ENCODE assay signal across 11 cellular contexts in genomic region chr5:89313044-89313443, GRCh38.
DNase-seq lines count a peak whose midpoint lies in the region; ATAC-seq and TF ChIP-seq lines count a peak whose summit lies in the region.
"Had no signal": no experiment of that assay in that cellular context is flagged by ENCODE, and none has a peak within 500 bp of the region (broad histone marks: within the 10 kb centered on the region; RNA-seq: fewer than 3 reads in every experiment).

No MANE protein-coding gene starts in this region.

- no peak overlapping the region for H2BK120ac ChIP-seq in trophoblast cell (ENCODE audit: insufficient read depth, low read length, poor library complexity)

- no peak overlapping the region for H4K91ac ChIP-seq in trophoblast cell (ENCODE audit: low read depth, low read length)

- H3K4me1 ChIP-seq in trophoblast cell (ENCODE audit: control insufficient read depth in 1 of 2, insufficient read depth in 2 of 2, low read length in 2 of 2) = peaks cover 0 to 3% of the 10 kb centered on the region in 2 experiments
- H3K4me1 ChIP-seq: A549 had no signal

- no peaks in the 10 kb centered on the region for H3K9me3 Mint-ChIP-seq in IgD-negative memory B cell
- H3K9me3 Mint-ChIP-seq: GM23338 had no signal

- WGBS in trophoblast cell (ENCODE audit: extremely low coverage, insufficient coverage, insufficient read length) = no CpG with 5 or more reads among the region's 2 CpGs

- H3K27ac Mint-ChIP-seq in IgD-negative memory B cell = peak overlapping the region in 2 of 3 donors; percentile 46 to 57
- H3K27ac Mint-ChIP-seq: GM23338 had no signal

- no peak overlapping the region for H4K12ac ChIP-seq in trophoblast cell (ENCODE audit: low read depth, low read length)

- H3K79me2 ChIP-seq in trophoblast cell (ENCODE audit: control insufficient read depth, insufficient read depth, low read length, poor library complexity) = no peaks in the 10 kb centered on the region

- no peak overlapping the region for H3K4me2 ChIP-seq in trophoblast cell (ENCODE audit: low read length)
- H3K4me2 ChIP-seq: A549, GM23338 had no signal

- peaks cover 12 to 26% (median 22%) of the 10 kb centered on the region in 3 donors for H3K4me1 Mint-ChIP-seq in IgD-negative memory B cell

- no peak overlapping the region for H3K23ac ChIP-seq in trophoblast cell (ENCODE audit: low read length)

- H2BK12ac ChIP-seq in trophoblast cell (ENCODE audit: low read length) = no peak overlapping the region

- no peak overlapping the region for H2AFZ ChIP-seq in trophoblast cell (ENCODE audit: insufficient read depth, low read length, poor library complexity)
- H2AFZ ChIP-seq: GM23338 had no signal

- peak overlapping the region; percentile 68 for H3K27ac ChIP-seq in brain microvascular endothelial cell
- no peak overlapping the region for H3K27ac ChIP-seq in trophoblast cell (ENCODE audit: low read depth, low read length)
- H3K27ac ChIP-seq: A549, skin epidermis had no signal

- H3K36me3 Mint-ChIP-seq in IgD-negative memory B cell = peaks cover 3% of the 10 kb centered on the region

- H3K27me3 Mint-ChIP-seq in IgD-negative memory B cell = no peaks in the 10 kb centered on the region

- peak overlapping the region in 1 of 4 donors; percentile 56 for H3K4me3 Mint-ChIP-seq in IgD-negative memory B cell
- H3K4me3 Mint-ChIP-seq: GM23338 had no signal

- H3K79me1 ChIP-seq in trophoblast cell (ENCODE audit: low read length) = no peaks in the 10 kb centered on the region

- H3K36me3 ChIP-seq in brain microvascular endothelial cell (replicated peaks) (no peaks in the 10 kb centered on the region), trophoblast cell (ENCODE audit: control insufficient read depth in 1 of 2, insufficient read depth in 2 of 2, low read length in 2 of 2) (no peaks in the 10 kb centered on the region)

- H3K18ac ChIP-seq in trophoblast cell (ENCODE audit: low read length) = no peak overlapping the region

- H3K4me3 ChIP-seq in brain microvascular endothelial cell (ENCODE audit: low read depth, low read length) (no peak overlapping the region), trophoblast cell (ENCODE audit: low read depth, low read length) (no peak overlapping the region)
- H3K4me3 ChIP-seq: A549, GM23338, skin epidermis had no signal

- H3K4ac ChIP-seq in trophoblast cell (ENCODE audit: low read depth, low read length) = no peak overlapping the region

- H3K27me3 ChIP-seq in brain microvascular endothelial cell (replicated peaks) (no peaks in the 10 kb centered on the region), trophoblast cell (ENCODE audit: insufficient read depth, low read length) (no peaks in the 10 kb centered on the region)

- H3K14ac ChIP-seq in trophoblast cell (ENCODE audit: low read length) = no peak overlapping the region

- H2AK5ac ChIP-seq in trophoblast cell (ENCODE audit: low read length) = no peak overlapping the region

- no peaks in the 10 kb centered on the region for H3K9me3 ChIP-seq in trophoblast cell (ENCODE audit: insufficient read depth, low read depth, low read length)
- H3K9me3 ChIP-seq: A549 had no signal

- TF ChIP-seq CTCF in brain microvascular endothelial cell (IDR thresholded peaks at IDR 0.05; ENCODE audit: low read depth, low read length, missing control alignments) = no peak

- peak in 2 of 3 experiments; percentile 0 to 28 for DNase-seq in NCI-H1417 (lab: John Stamatoyannopoulos, UW)
- DNase-seq in NCI-H1417 treated with DMSO at 0.1 percent for 48 hours (lab: John Stamatoyannopoulos, UW) = no peak
- DNase-seq in brain microvascular endothelial cell = peak; percentile 90
- peak; percentile 74 for DNase-seq in non-pigmented ciliary epithelial cell (ENCODE audit: low read depth)
- DNase-seq in trophoblast cell = no peak
- DNase-seq in SK-N-DZ (ENCODE audit: low spot score) = no peak

- ATAC-seq in GM19463 (IDR thresholded peaks at IDR 0.05; ENCODE audit: unreplicated experiment) = no peak
- ATAC-seq: A549, GM23338 had no signal

- no peak overlapping the region for H4K8ac ChIP-seq in trophoblast cell (ENCODE audit: low read depth, low read length)

- no peak overlapping the region for H2BK5ac ChIP-seq in trophoblast cell (ENCODE audit: low read depth, low read length, poor library complexity)

- in situ Hi-C loops in brain microvascular endothelial cell (cut with HindIII; ENCODE audit: low pct_ligation_motif_present, low sequenced_read_pairs) = no loop called here

- H3K9ac ChIP-seq in trophoblast cell (ENCODE audit: low read length) = no peak overlapping the region

Comparison
In these comparisons a context has a peak if more than half of its experiments do, and no peak if none do; other contexts are left out.
1. DNase-seq: peak in NCI-H1417 (2 of 3), brain microvascular endothelial cell (single experiment) and non-pigmented ciliary epithelial cell (single experiment); none in NCI-H1417 treated with DMSO at 0.1 percent for 48 hours (single experiment), trophoblast cell (0 of 2) and SK-N-DZ (single experiment).